In genomic region chr3:107676469-107677309, GRCh38 we compare ENCODE assay signal across 8 cellular contexts.
DNase-seq lines count a peak whose midpoint lies in the region; ATAC-seq, FAIRE-seq and TF ChIP-seq lines count a peak whose summit lies in the region.

No MANE protein-coding gene starts in this region.

- H3K4me2 ChIP-seq in OCI-LY3 (ENCODE audit: low read length) = no peak overlapping the region

- ATAC-seq in HG03280 (IDR thresholded peaks at IDR 0.05; ENCODE audit: unreplicated experiment) = peak; percentile 47
- ATAC-seq in activated CD8-positive, alpha-beta memory T cell treated with anti-CD3 and anti-CD28 coated beads, Interleukin-2, amount 10 ng/mL, durations not matched to agents 7 days and 5 days = no peak
- ATAC-seq in HG02623 (IDR thresholded peaks at IDR 0.05; ENCODE audit: unreplicated experiment) = no peak

- peak; percentile 91 for FAIRE-seq in endometrium (lab: Jason Lieb, UNC)

- peaks cover 10% of the 10 kb centered on the region for H3K4me1 Mint-ChIP-seq in activated CD8-positive, alpha-beta memory T cell treated with anti-CD3 and anti-CD28 coated beads, Interleukin-2, amount 10 ng/mL, durations not matched to agents 7 days and 5 days

- peak; percentile 75 for TF ChIP-seq CTCF in OCI-LY3 (IDR thresholded peaks at IDR 0.05; ENCODE audit: low read depth, low read length)

- no peak overlapping the region for H3K4me3 Mint-ChIP-seq in activated CD8-positive, alpha-beta memory T cell treated with anti-CD3 and anti-CD28 coated beads, Interleukin-2, amount 10 ng/mL, durations not matched to agents 7 days and 5 days

- H3K4me1 ChIP-seq in OCI-LY3 (ENCODE audit: low read length) = peaks cover 49% of the 10 kb centered on the region

- H3K9me3 Mint-ChIP-seq in activated CD8-positive, alpha-beta memory T cell treated with anti-CD3 and anti-CD28 coated beads, Interleukin-2, amount 10 ng/mL, durations not matched to agents 7 days and 5 days (ENCODE audit: low read depth) = no peaks in the 10 kb centered on the region

- CTCF ChIA-PET in activated CD8-positive, alpha-beta memory T cell treated with anti-CD3 and anti-CD28 coated beads, Interleukin-2, amount 10 ng/mL, durations not matched to agents 7 days and 5 days (lab: Charles Lee) = interaction anchor here (0.7 to 4.0 kb wide), 21 partner anchors 7 to 1159 kb away, joined by 3 to 15 read pairs (median 4); no protein-coding TSS in a partner anchor

- H3K9me3 ChIP-seq in OCI-LY3 (ENCODE audit: insufficient read depth, low read length) = peaks cover 5% of the 10 kb centered on the region

- peak; percentile 69 for DNase-seq in CD1c-positive myeloid dendritic cell (ENCODE audit: extremely low spot score)
- DNase-seq in pons (ENCODE audit: low spot score) = peak; percentile 82
- DNase-seq in activated CD8-positive, alpha-beta memory T cell treated with anti-CD3 and anti-CD28 coated beads, Interleukin-2, amount 10 ng/mL, durations not matched to agents 7 days and 5 days = no peak
- DNase-seq in activated CD4-positive, alpha-beta T cell treated with anti-CD3 and anti-CD28 coated beads, Interleukin-2, amount 50 U/mL, for 48 hours = no peak

- no peaks in the 10 kb centered on the region for H3K27me3 ChIP-seq in OCI-LY3 (ENCODE audit: low read depth, low read length)

- no peak overlapping the region for H3K4me3 ChIP-seq in OCI-LY3 (ENCODE audit: low read length)

- H3K36me3 ChIP-seq in OCI-LY3 (replicated peaks; ENCODE audit: low read depth, low read length) = peaks cover 11% of the 10 kb centered on the region

- peaks cover 29% of the 10 kb centered on the region for H4K20me1 ChIP-seq in OCI-LY3 (ENCODE audit: insufficient read depth, low read length)

- H3K27ac Mint-ChIP-seq in activated CD8-positive, alpha-beta memory T cell treated with anti-CD3 and anti-CD28 coated beads, Interleukin-2, amount 10 ng/mL, durations not matched to agents 7 days and 5 days = no peak overlapping the region

- H3K9ac ChIP-seq in OCI-LY3 (ENCODE audit: low read length) = no peak overlapping the region

- H3K27me3 Mint-ChIP-seq in activated CD8-positive, alpha-beta memory T cell treated with anti-CD3 and anti-CD28 coated beads, Interleukin-2, amount 10 ng/mL, durations not matched to agents 7 days and 5 days = no peaks in the 10 kb centered on the region

- H3K27ac ChIP-seq in OCI-LY3 (ENCODE audit: low read length) = no peak overlapping the region

- H2AFZ ChIP-seq in OCI-LY3 (ENCODE audit: low read depth, low read length) = no peak overlapping the region

- 0 out of 2 replicates have a peak, but pooled peaks cover 4% of the 10 kb centered on the region for H3K79me2 ChIP-seq in OCI-LY3 (ENCODE audit: low read length)

- H3K36me3 Mint-ChIP-seq in activated CD8-positive, alpha-beta memory T cell treated with anti-CD3 and anti-CD28 coated beads, Interleukin-2, amount 10 ng/mL, durations not matched to agents 7 days and 5 days = no peaks in the 10 kb centered on the region

Comparison
In these comparisons a context has a peak if more than half of its experiments do, and no peak if none do; other contexts are left out.
1. DNase-seq: peak in CD1c-positive myeloid dendritic cell (single experiment) and pons (single experiment); none in activated CD8-positive, alpha-beta memory T cell treated with anti-CD3 and anti-CD28 coated beads, Interleukin-2, amount 10 ng/mL, durations not matched to agents 7 days and 5 days (single experiment) and activated CD4-positive, alpha-beta T cell treated with anti-CD3 and anti-CD28 coated beads, Interleukin-2, amount 50 U/mL, for 48 hours (0 of 2).